ENCODE assay signal across 1 cellular context in the genomic region with DNA sequence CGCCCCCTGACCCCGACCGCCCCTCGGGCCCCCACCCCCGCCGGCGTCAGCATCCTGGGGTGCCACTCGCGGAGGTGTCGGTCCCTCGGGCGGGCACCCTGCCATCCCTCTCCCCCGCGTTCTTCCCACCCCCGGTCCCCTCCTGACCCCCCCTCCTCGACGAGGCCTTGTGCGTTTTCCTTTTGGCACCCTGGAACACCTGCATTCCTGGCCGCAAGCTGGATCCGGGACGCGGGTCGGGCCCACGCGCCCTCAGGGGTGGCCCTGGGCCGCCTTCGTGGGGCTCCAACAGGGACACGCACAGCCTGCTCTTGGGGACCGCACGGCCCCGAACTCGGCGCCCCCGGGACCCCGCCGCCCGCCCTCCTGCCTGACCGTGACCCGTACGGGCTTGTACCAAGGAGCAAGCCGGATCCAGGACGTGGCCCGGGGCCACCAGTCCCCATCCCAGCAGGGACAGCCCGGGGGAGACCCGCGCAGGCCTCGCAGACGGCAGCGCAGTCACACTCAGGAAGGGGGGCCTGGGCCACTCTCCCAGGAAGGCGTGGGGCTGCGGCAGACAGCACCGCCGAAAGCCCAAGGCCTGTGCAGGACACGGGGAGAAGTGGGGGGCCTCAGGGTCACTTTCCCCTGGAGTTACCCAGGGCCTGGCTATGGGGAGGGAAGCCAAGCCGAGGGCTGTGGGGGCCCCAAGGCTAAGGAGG.
TF ChIP-seq lines count a peak whose summit lies in the region.

No MANE protein-coding gene starts in this region.

TF ChIP-seq in HepG2, 621 proteins besides CTCF, POLR2A, EP300 and RAD21 (continued from another document):
- TF ChIP-seq, protein P1, sequence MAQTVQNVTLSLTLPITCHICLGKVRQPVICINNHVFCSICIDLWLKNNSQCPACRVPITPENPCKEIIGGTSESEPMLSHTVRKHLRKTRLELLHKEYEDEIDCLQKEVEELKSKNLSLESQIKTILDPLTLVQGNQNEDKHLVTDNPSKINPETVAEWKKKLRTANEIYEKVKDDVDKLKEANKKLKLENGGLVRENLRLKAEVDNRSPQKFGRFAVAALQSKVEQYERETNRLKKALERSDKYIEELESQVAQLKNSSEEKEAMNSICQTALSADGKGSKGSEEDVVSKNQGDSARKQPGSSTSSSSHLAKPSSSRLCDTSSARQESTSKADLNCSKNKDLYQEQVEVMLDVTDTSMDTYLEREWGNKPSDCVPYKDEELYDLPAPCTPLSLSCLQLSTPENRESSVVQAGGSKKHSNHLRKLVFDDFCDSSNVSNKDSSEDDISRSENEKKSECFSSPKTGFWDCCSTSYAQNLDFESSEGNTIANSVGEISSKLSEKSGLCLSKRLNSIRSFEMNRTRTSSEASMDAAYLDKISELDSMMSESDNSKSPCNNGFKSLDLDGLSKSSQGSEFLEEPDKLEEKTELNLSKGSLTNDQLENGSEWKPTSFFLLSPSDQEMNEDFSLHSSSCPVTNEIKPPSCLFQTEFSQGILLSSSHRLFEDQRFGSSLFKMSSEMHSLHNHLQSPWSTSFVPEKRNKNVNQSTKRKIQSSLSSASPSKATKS (CRISPR knock-in tag; IDR thresholded peaks at IDR 0.05), result no peak
- TF ChIP-seq ERF (CRISPR knock-in tag; IDR thresholded peaks at IDR 0.05), result no peak
- no peak for TF ChIP-seq CCAR2 (optimal IDR thresholded peaks at IDR 0.05; ENCODE audit: low read depth, low read length)
- TF ChIP-seq, protein P2, sequence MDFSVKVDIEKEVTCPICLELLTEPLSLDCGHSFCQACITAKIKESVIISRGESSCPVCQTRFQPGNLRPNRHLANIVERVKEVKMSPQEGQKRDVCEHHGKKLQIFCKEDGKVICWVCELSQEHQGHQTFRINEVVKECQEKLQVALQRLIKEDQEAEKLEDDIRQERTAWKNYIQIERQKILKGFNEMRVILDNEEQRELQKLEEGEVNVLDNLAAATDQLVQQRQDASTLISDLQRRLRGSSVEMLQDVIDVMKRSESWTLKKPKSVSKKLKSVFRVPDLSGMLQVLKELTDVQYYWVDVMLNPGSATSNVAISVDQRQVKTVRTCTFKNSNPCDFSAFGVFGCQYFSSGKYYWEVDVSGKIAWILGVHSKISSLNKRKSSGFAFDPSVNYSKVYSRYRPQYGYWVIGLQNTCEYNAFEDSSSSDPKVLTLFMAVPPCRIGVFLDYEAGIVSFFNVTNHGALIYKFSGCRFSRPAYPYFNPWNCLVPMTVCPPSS (IDR thresholded peaks at IDR 0.05), result no peak
- no peak for TF ChIP-seq SMARCE1 (IDR thresholded peaks at IDR 0.05; ENCODE audit: borderline replicate concordance)
- TF ChIP-seq NR3C1 (CRISPR knock-in tag; IDR thresholded peaks at IDR 0.05), result no peak
TF ChIP-seq in HepG2: peak in this region for 12.
